In genomic region chr19:23415034-23415433, GRCh38 we compare ENCODE assay signal across 8 cellular contexts. TPM values are rescaled to one million over a fixed set of nuclear protein-coding genes. Genes with fewer than 3 reads are reported as not detected.
A peak's percentile ranks its signal among the peaks of the same experiment; 100 is the strongest.
DNase-seq lines count a peak whose midpoint lies in the region; ATAC-seq and TF ChIP-seq lines count a peak whose summit lies in the region.
"Had no signal": no experiment of that assay in that cellular context is flagged by ENCODE, and none has a peak within 500 bp of the region (broad histone marks: within the 10 kb centered on the region; RNA-seq: fewer than 3 reads in every experiment).

No MANE protein-coding gene starts in this region.

- in situ Hi-C loops in GM23248 (cut with MboI), result no loop called here

- DNase-seq in GM23248 (no peak), RWPE2 (ENCODE audit: low spot score) (no peak), fibroblast of pulmonary artery (ENCODE audit: low read depth) (no peak), retinal pigment epithelial cell (ENCODE audit: low read depth) (no peak), D341Med (ENCODE audit: low spot score) (no peak), GOT3 (lab: John Stamatoyannopoulos, UW) (no peak)
- no peak for DNase-seq in stimulated activated CD4-positive, alpha-beta T cell treated with anti-CD3 and anti-CD28 coated beads, Interleukin-12 subunit alpha, Interleukin-12 subunit beta, amount 100 ng/mL, for 4 hours
- DNase-seq: activated naive CD4-positive, alpha-beta T cell treated with anti-CD3 and anti-CD28 coated beads, Interleukin-2, amount 50 U/mL, for 16 hours had no signal

- H3K4me1 ChIP-seq in GM23248 (ENCODE audit: insufficient read depth) (no peaks in the 10 kb centered on the region), RWPE2 (ENCODE audit: insufficient read depth, poor library complexity, severe bottlenecking) (no peaks in the 10 kb centered on the region)

- no peaks in the 10 kb centered on the region for H3K27me3 ChIP-seq in GM23248 (replicated peaks; ENCODE audit: insufficient read depth)
- no peaks in the 10 kb centered on the region for H3K27me3 ChIP-seq in RWPE2 (ENCODE audit: insufficient read depth, poor library complexity, severe bottlenecking)

- 0 out of 2 replicates have a peak overlapping the region, but pooled peaks have one; percentile 33 for H3K4me3 ChIP-seq in GM23248
- peak overlapping the region; percentile 38 for H3K4me3 ChIP-seq in RWPE2 (ENCODE audit: severe bottlenecking)
- peak overlapping the region; percentile 31 for H3K4me3 ChIP-seq in fibroblast of pulmonary artery (replicated peaks; ENCODE audit: low read depth, low read length)
- peak overlapping the region; percentile 69 for H3K4me3 ChIP-seq in retinal pigment epithelial cell (ENCODE audit: low read length)

- peak overlapping the region; percentile 45; the same call in 1 of the 2 replicates for H2AFZ ChIP-seq in GM23248

- H3K27ac ChIP-seq in GM23248, result no peak overlapping the region
- peak overlapping the region; percentile 55 for H3K27ac ChIP-seq in RWPE2 (ENCODE audit: poor library complexity, severe bottlenecking)

- H3K9me2 ChIP-seq in GM23248 (ENCODE audit: insufficient read depth), result no peaks in the 10 kb centered on the region

- H3K36me3 ChIP-seq in GM23248 (ENCODE audit: low read depth) (no peaks in the 10 kb centered on the region), RWPE2 (ENCODE audit: low read depth) (no peaks in the 10 kb centered on the region)

- no peak overlapping the region for H3K4me2 ChIP-seq in GM23248 (ENCODE audit: unreplicated experiment)

- no peak overlapping the region for H3K9ac ChIP-seq in GM23248

- H3F3A ChIP-seq in GM23248 (ENCODE audit: insufficient read depth), result no peaks in the 10 kb centered on the region

- ATAC-seq in RWPE2 (ENCODE audit: low read depth), result 0 out of 3 replicates have a peak, but pooled peaks have one; percentile 10

- H4K20me1 ChIP-seq in GM23248 (ENCODE audit: insufficient read depth), result no peaks in the 10 kb centered on the region

- H3K79me2 ChIP-seq in GM23248 (ENCODE audit: insufficient read depth), result no peaks in the 10 kb centered on the region

- WGBS in GM23248 (ENCODE audit: low coverage in 1 of 2, low lambda C conversion rate in 2 of 2, missing lambda C conversion rate in 2 of 2), 2 experiments, result 10% methylated on average over 13 of the region's 13 CpGs

- H3K9me3 ChIP-seq in GM23248 (ENCODE audit: low read depth) (no peaks in the 10 kb centered on the region), RWPE2 (ENCODE audit: severe bottlenecking) (no peaks in the 10 kb centered on the region)

- TF ChIP-seq CTCF in RWPE2 (IDR thresholded peaks at IDR 0.05; ENCODE audit: poor library complexity, severe bottlenecking) (no peak), fibroblast of pulmonary artery (IDR thresholded peaks at IDR 0.05; ENCODE audit: low read length, missing control alignments) (no peak), retinal pigment epithelial cell (conservative IDR thresholded peaks at IDR 0.05; ENCODE audit: low read depth, low read length) (no peak)

RNA-seq across cellular contexts. Expression of gene ZNF91, which starts 19.8 kb away (rescaled TPM):
- 8.2 and 10.5 TPM in 2 replicates for total RNA-seq in GM23248 (2014; rRNA removed; shearing (Covaris generic))
- polyA plus RNA-seq in GM23248 (2016; fragmentation: Nextera tagmentation; extraction: Ambion mirVana), result 6.9 and 8.2 TPM in 2 replicates
